1 cellular context compared by ENCODE assay signal in the genomic region with DNA sequence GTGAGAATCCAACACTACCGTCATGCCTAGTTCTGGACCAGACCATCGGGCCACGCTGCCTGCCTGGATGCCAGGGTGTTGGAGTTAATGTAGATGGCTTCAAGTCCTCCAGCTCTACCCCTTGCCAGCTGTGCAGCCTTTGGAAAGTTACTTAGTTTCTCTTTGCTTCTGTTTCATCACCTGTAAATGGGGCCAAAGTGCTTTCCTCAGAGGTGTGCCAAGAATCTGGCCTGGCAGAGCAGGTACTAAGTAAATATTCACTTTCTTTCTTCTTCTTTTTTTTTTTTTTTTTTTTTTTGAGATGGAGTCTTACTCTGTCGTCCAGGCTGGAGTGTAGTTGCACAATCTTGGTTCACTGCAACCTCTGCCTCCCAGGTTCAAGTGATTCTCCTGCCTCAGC.
TF ChIP-seq lines count a peak whose summit lies in the region.

No MANE protein-coding gene starts in this region.

TF ChIP-seq in H1, 55 proteins besides CTCF, POLR2A, EP300 and RAD21:
- TF ChIP-seq, protein P1, sequence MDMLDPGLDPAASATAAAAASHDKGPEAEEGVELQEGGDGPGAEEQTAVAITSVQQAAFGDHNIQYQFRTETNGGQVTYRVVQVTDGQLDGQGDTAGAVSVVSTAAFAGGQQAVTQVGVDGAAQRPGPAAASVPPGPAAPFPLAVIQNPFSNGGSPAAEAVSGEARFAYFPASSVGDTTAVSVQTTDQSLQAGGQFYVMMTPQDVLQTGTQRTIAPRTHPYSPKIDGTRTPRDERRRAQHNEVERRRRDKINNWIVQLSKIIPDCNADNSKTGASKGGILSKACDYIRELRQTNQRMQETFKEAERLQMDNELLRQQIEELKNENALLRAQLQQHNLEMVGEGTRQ (IDR thresholded peaks at IDR 0.05; ENCODE audit: low read length) = no peak
- TF ChIP-seq SIN3A (conservative IDR thresholded peaks at IDR 0.05 in 1 of 2, IDR thresholded peaks at IDR 0.05 in 1 of 2; ENCODE audit: low read depth in 1 of 2, low read length in 2 of 2) (no peak), RNF2 (IDR thresholded peaks at IDR 0.05; ENCODE audit: borderline replicate concordance, low read depth, low read length, missing control alignments, poor library complexity, severe bottlenecking) (no peak), NRF1 (IDR thresholded peaks at IDR 0.05; ENCODE audit: low read depth, low read length) (no peak), SRF (IDR thresholded peaks at IDR 0.05; ENCODE audit: low read depth, low read length) (no peak)
